In the genomic region with DNA sequence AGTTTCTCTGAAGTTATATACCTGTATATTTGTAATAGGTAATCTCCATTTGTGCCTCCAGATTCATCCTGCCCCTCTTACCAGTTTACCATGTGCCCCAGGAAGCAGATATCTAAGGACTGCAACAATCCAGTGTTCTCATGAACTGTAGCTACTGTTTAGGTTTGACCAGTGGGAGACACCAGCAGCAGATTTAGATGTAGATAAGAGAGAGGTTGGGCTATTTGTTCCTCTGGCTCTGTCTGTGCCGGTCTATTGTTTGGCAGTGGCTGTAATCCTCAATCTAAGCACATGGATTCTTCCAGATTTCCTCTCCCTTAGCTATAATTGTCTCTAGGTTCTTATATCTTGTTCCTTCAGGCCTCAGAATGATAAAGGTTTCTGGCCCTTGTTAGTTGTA, we compare ENCODE assay signal across 21 cellular contexts.
DNase-seq lines count a peak whose midpoint lies in the region; ATAC-seq, FAIRE-seq and TF ChIP-seq lines count a peak whose summit lies in the region.
"Had no signal": no experiment of that assay in that cellular context is flagged by ENCODE, and none has a peak within 500 bp of the region (broad histone marks: within the 10 kb centered on the region; RNA-seq: fewer than 3 reads in every experiment).

No MANE protein-coding gene starts in this region.

- no peak for TF ChIP-seq CTCF in endodermal cell (conservative IDR thresholded peaks at IDR 0.05)
- no peak for TF ChIP-seq CTCF in kidney (IDR thresholded peaks at IDR 0.05; ENCODE audit: borderline replicate concordance, extremely low read depth, insufficient read depth)

- peaks cover 6% of the 10 kb centered on the region for H3K9me3 Mint-ChIP-seq in endodermal cell

- no peak overlapping the region for H3K23ac ChIP-seq in mesendoderm (ENCODE audit: low read length)

- H2BK15ac ChIP-seq in mesendoderm (replicated peaks; ENCODE audit: low read depth): no peak overlapping the region

- H3K4me1 ChIP-seq in NT2/D1 (ENCODE audit: insufficient read depth, insufficient read length) (no peaks in the 10 kb centered on the region), endodermal cell (ENCODE audit: control insufficient read depth, insufficient read depth, low read length) (peaks cover 8% of the 10 kb centered on the region), mesendoderm (ENCODE audit: control insufficient read depth, low read depth, low read length) (no peaks in the 10 kb centered on the region), aorta (ENCODE audit: control insufficient read depth in 1 of 2, insufficient read depth in 2 of 2, low read length in 2 of 2) (no peaks in the 10 kb centered on the region), kidney (ENCODE audit: control insufficient read depth in 1 of 2, insufficient read depth in 1 of 2, low read depth in 1 of 2, low read length in 2 of 2) (no peaks in the 10 kb centered on the region)
- H3K4me1 ChIP-seq: Caco-2, HAP-1 had no signal

- no peaks in the 10 kb centered on the region for H3K9me3 ChIP-seq in NT2/D1 (ENCODE audit: insufficient read depth, low read length)
- no peaks in the 10 kb centered on the region for H3K9me3 ChIP-seq in endodermal cell (ENCODE audit: control insufficient read depth, low read length)
- H3K9me3 ChIP-seq in aorta (ENCODE audit: control insufficient read depth, low read length): no peaks in the 10 kb centered on the region
- no peaks in the 10 kb centered on the region for H3K9me3 ChIP-seq in kidney (ENCODE audit: control insufficient read depth in 1 of 2, low read length in 2 of 2)
- H3K9me3 ChIP-seq: Caco-2, HAP-1 had no signal

- peaks cover 14% of the 10 kb centered on the region for H3K4me1 Mint-ChIP-seq in endodermal cell

- H3K79me1 ChIP-seq in mesendoderm (ENCODE audit: low read length): no peaks in the 10 kb centered on the region

- H3K4me2 ChIP-seq in mesendoderm (ENCODE audit: low read length): no peak overlapping the region

- WGBS in endodermal cell (ENCODE audit: insufficient coverage in 1 of 2, insufficient read length in 1 of 2), 2 experiments: 0 to 17% methylated on average over 1 of the region's 1 CpG
- no CpG with 5 or more reads among the region's 1 CpG for WGBS in mesendoderm (ENCODE audit: extremely low coverage, insufficient coverage, low lambda C conversion rate)
- WGBS in aorta, 2 donors: 20 to 59% methylated on average over 1 of the region's 1 CpG

- no peaks in the 10 kb centered on the region for H3K79me2 ChIP-seq in mesendoderm (ENCODE audit: control insufficient read depth, insufficient read depth, low read length)

- H3K27ac ChIP-seq in endodermal cell (ENCODE audit: low read depth, low read length) (no peak overlapping the region), mesendoderm (ENCODE audit: low read depth, low read length) (no peak overlapping the region), aorta (ENCODE audit: low read depth in 1 of 2, low read length in 2 of 2) (no peak overlapping the region), kidney (ENCODE audit: low read depth in 2 of 2, low read length in 2 of 2) (no peak overlapping the region)
- H3K27ac ChIP-seq: C4-2B, GM23248, HL-60 had no signal

- H3K56ac ChIP-seq in mesendoderm (ENCODE audit: low read length): no peak overlapping the region

- H4K5ac ChIP-seq in mesendoderm (ENCODE audit: low read length): no peak overlapping the region

- H3K27ac Mint-ChIP-seq in endodermal cell: peak overlapping the region; percentile 22
- H3K27ac Mint-ChIP-seq: CD4-positive, alpha-beta T cell had no signal

- H3K9ac ChIP-seq in NT2/D1 (ENCODE audit: insufficient read length, low read depth) (no peak overlapping the region), endodermal cell (ENCODE audit: extremely low read depth, low read length, poor library complexity, severe bottlenecking) (no peak overlapping the region), mesendoderm (ENCODE audit: low read length) (no peak overlapping the region), kidney (ENCODE audit: low read length in 2 of 2) (no peak overlapping the region)
- H3K9ac ChIP-seq: GM23248 had no signal

- H3K27me3 ChIP-seq in NT2/D1 (ENCODE audit: insufficient read depth, insufficient read length) (no peaks in the 10 kb centered on the region), endodermal cell (ENCODE audit: control insufficient read depth, insufficient read depth, low read length, poor library complexity, severe bottlenecking) (no peaks in the 10 kb centered on the region), mesendoderm (ENCODE audit: insufficient read depth, low read length, poor library complexity) (no peaks in the 10 kb centered on the region), aorta (ENCODE audit: control insufficient read depth in 1 of 2, insufficient read depth in 2 of 2, low read length in 1 of 2) (no peaks in the 10 kb centered on the region)

- H3K4me3 Mint-ChIP-seq in endodermal cell: no peak overlapping the region
- H3K4me3 Mint-ChIP-seq: CD4-positive, alpha-beta T cell had no signal

- no peaks in the 10 kb centered on the region for H3K36me3 Mint-ChIP-seq in endodermal cell (ENCODE audit: low read depth)

- ATAC-seq in aorta (ENCODE audit: low FRiP score) (no peak), HG03159 (IDR thresholded peaks at IDR 0.05; ENCODE audit: unreplicated experiment) (no peak)
- ATAC-seq: K562 had no signal

- H3K18ac ChIP-seq in mesendoderm (ENCODE audit: low read length): no peak overlapping the region

- H2BK5ac ChIP-seq in mesendoderm (ENCODE audit: low read length): no peak overlapping the region

- H2BK120ac ChIP-seq in mesendoderm (ENCODE audit: low read depth, low read length): no peak overlapping the region

- no peak for FAIRE-seq in kidney (lab: Jason Lieb, UNC)
- FAIRE-seq: A204.1, D721Med, G401.6, GM12892, GM18507, K562 had no signal

- H2AK5ac ChIP-seq in mesendoderm (ENCODE audit: low read length): no peak overlapping the region

- no peaks in the 10 kb centered on the region for H3K36me3 ChIP-seq in NT2/D1 (ENCODE audit: insufficient read depth, insufficient read length, low read length)
- H3K36me3 ChIP-seq in endodermal cell (ENCODE audit: control insufficient read depth, insufficient read depth, low read length): no peaks in the 10 kb centered on the region
- no peaks in the 10 kb centered on the region for H3K36me3 ChIP-seq in mesendoderm (ENCODE audit: control insufficient read depth, insufficient read depth, low read length)
- no peaks in the 10 kb centered on the region for H3K36me3 ChIP-seq in aorta (ENCODE audit: control insufficient read depth in 1 of 2, insufficient read depth in 2 of 2, low read length in 1 of 2)
- no peaks in the 10 kb centered on the region for H3K36me3 ChIP-seq in kidney (ENCODE audit: control insufficient read depth in 1 of 2, insufficient read depth in 2 of 2, low read length in 2 of 2)
- H3K36me3 ChIP-seq: HAP-1 had no signal

- intact Hi-C loops in aorta (cut with DNase I): no loop called here
- intact Hi-C loops in kidney (cut with DNase I): loop anchor here (10.0 kb wide), 1 partner anchor 486 kb away; no protein-coding TSS in a partner anchor

- H3K4me3 ChIP-seq in NT2/D1 (ENCODE audit: insufficient read length, low read depth) (no peak overlapping the region), endodermal cell (ENCODE audit: low read length) (peak overlapping the region; percentile 68), mesendoderm (ENCODE audit: low read length) (no peak overlapping the region), aorta (ENCODE audit: low read length in 2 of 2) (no peak overlapping the region), kidney (ENCODE audit: low read length in 2 of 2) (no peak overlapping the region)
- H3K4me3 ChIP-seq: GM23248, HAP-1, K562 had no signal

- H4K8ac ChIP-seq in mesendoderm (ENCODE audit: low read depth, low read length): no peak overlapping the region

- peak; percentile 2 for DNase-seq in NT2/D1 (ENCODE audit: low read depth, low spot score)
- peak; percentile 53 for DNase-seq in endodermal cell
- DNase-seq in mesendoderm: peak; percentile 80
- no peak for DNase-seq in aorta
- no peak for DNase-seq in kidney
- no peak for DNase-seq in activated naive CD4-positive, alpha-beta T cell treated with Interleukin-2 at 50 U/mL for 16 hours
- DNase-seq: ACHN; Caco-2; CD4-positive, alpha-beta T cell; GM23248; IMR-90 had no signal

- no peaks in the 10 kb centered on the region for H3K27me3 Mint-ChIP-seq in endodermal cell (ENCODE audit: insufficient read depth)
- H3K27me3 Mint-ChIP-seq: CD4-positive, alpha-beta T cell had no signal

- no peak overlapping the region for H3K4ac ChIP-seq in mesendoderm (ENCODE audit: low read depth, low read length)

Comparison
In these comparisons a context has a peak if more than half of its experiments do, and no peak if none do; other contexts are left out.
1. DNase-seq: peak in NT2/D1 (single experiment), endodermal cell (single experiment) and mesendoderm (single experiment); none in aorta (0 of 2), kidney (single experiment) and activated naive CD4-positive, alpha-beta T cell treated with Interleukin-2 at 50 U/mL for 16 hours (single experiment).